8 cellular contexts compared by ENCODE assay signal in the genomic region with DNA sequence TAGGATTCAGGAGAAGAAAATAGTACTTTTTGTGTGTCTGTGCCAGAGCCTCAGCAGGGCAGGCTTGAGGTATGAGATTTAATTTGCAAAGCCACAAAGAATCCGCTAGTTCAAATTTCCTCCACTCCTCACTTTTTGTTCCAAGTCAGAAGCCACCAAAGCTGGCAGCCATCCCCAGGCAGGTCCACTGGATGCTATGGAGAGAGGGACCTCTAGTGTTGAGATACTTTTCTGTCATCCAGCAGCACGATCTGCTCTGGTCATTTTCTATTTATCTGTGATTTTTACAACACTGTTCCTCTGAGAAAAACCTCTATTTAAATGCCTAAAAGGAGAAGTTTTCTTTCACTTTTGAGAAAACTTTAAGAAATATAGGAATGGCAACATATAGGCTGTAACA.
DNase-seq lines count a peak whose midpoint lies in the region; ATAC-seq lines count a peak whose summit lies in the region.

No MANE protein-coding gene starts in this region.

- peak overlapping the region; percentile 29 for H3K4me2 ChIP-seq in skeletal muscle satellite cell (ENCODE audit: low read length)

- peak; percentile 22 for DNase-seq in stimulated activated CD4-positive, alpha-beta T cell treated with anti-CD3 and anti-CD28 coated beads, Interleukin-15, amount 100 ng/mL, for 24 hours
- no peak for DNase-seq in stimulated activated CD4-positive, alpha-beta T cell treated with anti-CD3 and anti-CD28 coated beads, Interleukin-12 subunit alpha, Interleukin-12 subunit beta, amount 100 ng/mL, for 4 hours
- DNase-seq in NCI-H2081 (lab: John Stamatoyannopoulos, UW) (peak; percentile 52 to 54), amniotic stem cell (lab: John Stamatoyannopoulos, UW) (peak; percentile 73), hippocampal formation (lab: John Stamatoyannopoulos, UW) (peak; percentile 64 to 92), mesenteric fat pad (ENCODE audit: low spot score) (no peak)

- H3K9ac ChIP-seq in skeletal muscle satellite cell (ENCODE audit: low read depth, low read length): peak overlapping the region; percentile 56

- no peaks in the 10 kb centered on the region for H3K9me3 ChIP-seq in skeletal muscle satellite cell (replicated peaks; ENCODE audit: low read length)

- peaks cover 18% of the 10 kb centered on the region for H3K27me3 ChIP-seq in skeletal muscle satellite cell (ENCODE audit: control insufficient read depth, insufficient read depth, low read length)

- H3K4me1 ChIP-seq in skeletal muscle satellite cell (ENCODE audit: control insufficient read depth, insufficient read depth, low read length): peaks cover 27% of the 10 kb centered on the region

- no peak for ATAC-seq in GM21528 (IDR thresholded peaks at IDR 0.05; ENCODE audit: low FRiP score, unreplicated experiment)

- no peak overlapping the region for H3K4me3 ChIP-seq in skeletal muscle satellite cell (ENCODE audit: low read length)

- H3K36me3 ChIP-seq in skeletal muscle satellite cell (ENCODE audit: insufficient read depth, low read length): no peaks in the 10 kb centered on the region

Comparison
In these comparisons a context has a peak if more than half of its experiments do, and no peak if none do; other contexts are left out.
1. DNase-seq: peak in stimulated activated CD4-positive, alpha-beta T cell treated with anti-CD3 and anti-CD28 coated beads, Interleukin-15, amount 100 ng/mL, for 24 hours (single experiment), NCI-H2081 (2 of 2), amniotic stem cell (single experiment) and hippocampal formation (2 of 2); none in stimulated activated CD4-positive, alpha-beta T cell treated with anti-CD3 and anti-CD28 coated beads, Interleukin-12 subunit alpha, Interleukin-12 subunit beta, amount 100 ng/mL, for 4 hours (single experiment) and mesenteric fat pad (single experiment).